In the genomic region with DNA sequence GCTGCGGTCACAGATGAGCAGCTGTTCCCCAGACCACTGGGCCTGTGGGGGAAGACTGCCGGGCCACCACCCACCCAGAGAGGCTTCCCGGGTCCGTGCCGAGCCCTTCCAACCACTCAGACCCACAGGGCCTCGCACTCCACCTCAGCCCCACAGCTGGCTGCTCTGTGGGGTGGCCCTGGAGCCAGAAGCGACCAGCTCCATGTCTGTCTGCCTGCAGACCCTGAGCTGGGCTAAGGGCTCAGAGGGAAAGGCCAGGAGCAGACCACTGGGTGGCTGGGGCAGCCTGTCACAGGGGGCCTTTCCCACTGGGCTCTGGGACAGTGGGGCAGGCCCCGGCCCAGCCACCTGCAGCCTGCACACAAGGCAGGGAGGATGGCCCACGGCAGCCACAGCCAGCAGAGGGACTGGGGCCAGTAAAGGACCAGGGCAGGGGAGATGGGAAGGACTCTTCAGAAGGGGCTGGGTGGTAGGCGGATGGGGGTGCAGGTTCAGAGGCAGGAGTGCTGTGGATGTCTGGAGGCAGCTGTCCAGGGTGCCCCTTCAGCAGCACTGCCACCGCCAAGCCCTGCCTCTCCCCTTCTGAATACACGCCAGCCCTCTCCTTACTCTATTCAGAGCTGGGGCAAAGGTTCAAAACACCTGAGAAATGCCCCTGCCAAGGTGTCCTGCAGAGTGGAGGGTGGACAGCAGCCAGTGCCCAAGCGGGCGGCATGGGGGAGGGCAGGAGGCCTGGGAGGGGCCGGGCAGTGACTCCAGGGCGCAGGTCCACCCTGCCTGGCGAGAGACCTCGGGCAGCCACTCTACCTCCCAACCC, we compare ENCODE assay signal across 3 cellular contexts.
TF ChIP-seq lines count a peak whose summit lies in the region.

No MANE protein-coding gene starts in this region.

TF ChIP-seq in liver, 16 proteins besides CTCF, POLR2A, EP300 and RAD21:
- TF ChIP-seq SP1 (IDR thresholded peaks at IDR 0.05) = no peak
- peak; percentile 40 for TF ChIP-seq HNF4A (conservative IDR thresholded peaks at IDR 0.05)
- no peak for TF ChIP-seq HNF4G (IDR thresholded peaks at IDR 0.05)

TF ChIP-seq in HepG2, 621 proteins besides CTCF, POLR2A, EP300 and RAD21:
- TF ChIP-seq ZNF615 (CRISPR knock-in tag; IDR thresholded peaks at IDR 0.05; ENCODE audit: borderline replicate concordance) (no peak), ETV5 (CRISPR knock-in tag; IDR thresholded peaks at IDR 0.05; ENCODE audit: borderline replicate concordance) (no peak), FLYWCH1 (CRISPR knock-in tag; IDR thresholded peaks at IDR 0.05) (no peak), SIN3A (IDR thresholded peaks at IDR 0.05; ENCODE audit: borderline replicate concordance, low read depth, low read length) (no peak), ZNF17 (CRISPR knock-in tag; IDR thresholded peaks at IDR 0.05) (no peak), SRSF9 (IDR thresholded peaks at IDR 0.05; ENCODE audit: borderline replicate concordance, insufficient read depth, low read depth, low read length, poor library complexity, severe bottlenecking) (no peak), ZNF510 (CRISPR knock-in tag; IDR thresholded peaks at IDR 0.05; ENCODE audit: low read depth) (no peak)
- TF ChIP-seq, protein P1, sequence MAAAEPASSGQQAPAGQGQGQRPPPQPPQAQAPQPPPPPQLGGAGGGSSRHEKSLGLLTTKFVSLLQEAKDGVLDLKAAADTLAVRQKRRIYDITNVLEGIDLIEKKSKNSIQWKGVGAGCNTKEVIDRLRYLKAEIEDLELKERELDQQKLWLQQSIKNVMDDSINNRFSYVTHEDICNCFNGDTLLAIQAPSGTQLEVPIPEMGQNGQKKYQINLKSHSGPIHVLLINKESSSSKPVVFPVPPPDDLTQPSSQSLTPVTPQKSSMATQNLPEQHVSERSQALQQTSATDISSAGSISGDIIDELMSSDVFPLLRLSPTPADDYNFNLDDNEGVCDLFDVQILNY (CRISPR knock-in tag; conservative IDR thresholded peaks at IDR 0.05) = no peak
TF ChIP-seq in HepG2: peak in this region for 0.

TF ChIP-seq in K562, 482 proteins besides CTCF, POLR2A, EP300 and RAD21:
- TF ChIP-seq POLR2G (IDR thresholded peaks at IDR 0.05; ENCODE audit: low read depth, low read length) (peak; percentile 32; the same call in 1 of the 2 replicates), WHSC1 (IDR thresholded peaks at IDR 0.05; ENCODE audit: low read length) (peak; percentile 43), PCBP1 (IDR thresholded peaks at IDR 0.05; ENCODE audit: low read depth, low read length, poor library complexity, severe bottlenecking) (peak; percentile 56), TEAD2 (tag; IDR thresholded peaks at IDR 0.05) (no peak), DDX20 (tag; IDR thresholded peaks at IDR 0.05; ENCODE audit: low read depth) (no peak), RBM14 (IDR thresholded peaks at IDR 0.05; ENCODE audit: borderline replicate concordance, insufficient read depth, low read depth, low read length) (0 out of 2 replicates have a peak, but pooled peaks have one; percentile 83), TCF7 (IDR thresholded peaks at IDR 0.05; ENCODE audit: borderline replicate concordance) (peak; percentile 32; the same call in 1 of the 2 replicates), MAFG (tag; conservative IDR thresholded peaks at IDR 0.05) (no peak), ZNF764 (CRISPR knock-in tag; IDR thresholded peaks at IDR 0.05; ENCODE audit: low read depth) (0 out of 2 replicates have a peak, but pooled peaks have one; percentile 22)
- TF ChIP-seq, protein P2, sequence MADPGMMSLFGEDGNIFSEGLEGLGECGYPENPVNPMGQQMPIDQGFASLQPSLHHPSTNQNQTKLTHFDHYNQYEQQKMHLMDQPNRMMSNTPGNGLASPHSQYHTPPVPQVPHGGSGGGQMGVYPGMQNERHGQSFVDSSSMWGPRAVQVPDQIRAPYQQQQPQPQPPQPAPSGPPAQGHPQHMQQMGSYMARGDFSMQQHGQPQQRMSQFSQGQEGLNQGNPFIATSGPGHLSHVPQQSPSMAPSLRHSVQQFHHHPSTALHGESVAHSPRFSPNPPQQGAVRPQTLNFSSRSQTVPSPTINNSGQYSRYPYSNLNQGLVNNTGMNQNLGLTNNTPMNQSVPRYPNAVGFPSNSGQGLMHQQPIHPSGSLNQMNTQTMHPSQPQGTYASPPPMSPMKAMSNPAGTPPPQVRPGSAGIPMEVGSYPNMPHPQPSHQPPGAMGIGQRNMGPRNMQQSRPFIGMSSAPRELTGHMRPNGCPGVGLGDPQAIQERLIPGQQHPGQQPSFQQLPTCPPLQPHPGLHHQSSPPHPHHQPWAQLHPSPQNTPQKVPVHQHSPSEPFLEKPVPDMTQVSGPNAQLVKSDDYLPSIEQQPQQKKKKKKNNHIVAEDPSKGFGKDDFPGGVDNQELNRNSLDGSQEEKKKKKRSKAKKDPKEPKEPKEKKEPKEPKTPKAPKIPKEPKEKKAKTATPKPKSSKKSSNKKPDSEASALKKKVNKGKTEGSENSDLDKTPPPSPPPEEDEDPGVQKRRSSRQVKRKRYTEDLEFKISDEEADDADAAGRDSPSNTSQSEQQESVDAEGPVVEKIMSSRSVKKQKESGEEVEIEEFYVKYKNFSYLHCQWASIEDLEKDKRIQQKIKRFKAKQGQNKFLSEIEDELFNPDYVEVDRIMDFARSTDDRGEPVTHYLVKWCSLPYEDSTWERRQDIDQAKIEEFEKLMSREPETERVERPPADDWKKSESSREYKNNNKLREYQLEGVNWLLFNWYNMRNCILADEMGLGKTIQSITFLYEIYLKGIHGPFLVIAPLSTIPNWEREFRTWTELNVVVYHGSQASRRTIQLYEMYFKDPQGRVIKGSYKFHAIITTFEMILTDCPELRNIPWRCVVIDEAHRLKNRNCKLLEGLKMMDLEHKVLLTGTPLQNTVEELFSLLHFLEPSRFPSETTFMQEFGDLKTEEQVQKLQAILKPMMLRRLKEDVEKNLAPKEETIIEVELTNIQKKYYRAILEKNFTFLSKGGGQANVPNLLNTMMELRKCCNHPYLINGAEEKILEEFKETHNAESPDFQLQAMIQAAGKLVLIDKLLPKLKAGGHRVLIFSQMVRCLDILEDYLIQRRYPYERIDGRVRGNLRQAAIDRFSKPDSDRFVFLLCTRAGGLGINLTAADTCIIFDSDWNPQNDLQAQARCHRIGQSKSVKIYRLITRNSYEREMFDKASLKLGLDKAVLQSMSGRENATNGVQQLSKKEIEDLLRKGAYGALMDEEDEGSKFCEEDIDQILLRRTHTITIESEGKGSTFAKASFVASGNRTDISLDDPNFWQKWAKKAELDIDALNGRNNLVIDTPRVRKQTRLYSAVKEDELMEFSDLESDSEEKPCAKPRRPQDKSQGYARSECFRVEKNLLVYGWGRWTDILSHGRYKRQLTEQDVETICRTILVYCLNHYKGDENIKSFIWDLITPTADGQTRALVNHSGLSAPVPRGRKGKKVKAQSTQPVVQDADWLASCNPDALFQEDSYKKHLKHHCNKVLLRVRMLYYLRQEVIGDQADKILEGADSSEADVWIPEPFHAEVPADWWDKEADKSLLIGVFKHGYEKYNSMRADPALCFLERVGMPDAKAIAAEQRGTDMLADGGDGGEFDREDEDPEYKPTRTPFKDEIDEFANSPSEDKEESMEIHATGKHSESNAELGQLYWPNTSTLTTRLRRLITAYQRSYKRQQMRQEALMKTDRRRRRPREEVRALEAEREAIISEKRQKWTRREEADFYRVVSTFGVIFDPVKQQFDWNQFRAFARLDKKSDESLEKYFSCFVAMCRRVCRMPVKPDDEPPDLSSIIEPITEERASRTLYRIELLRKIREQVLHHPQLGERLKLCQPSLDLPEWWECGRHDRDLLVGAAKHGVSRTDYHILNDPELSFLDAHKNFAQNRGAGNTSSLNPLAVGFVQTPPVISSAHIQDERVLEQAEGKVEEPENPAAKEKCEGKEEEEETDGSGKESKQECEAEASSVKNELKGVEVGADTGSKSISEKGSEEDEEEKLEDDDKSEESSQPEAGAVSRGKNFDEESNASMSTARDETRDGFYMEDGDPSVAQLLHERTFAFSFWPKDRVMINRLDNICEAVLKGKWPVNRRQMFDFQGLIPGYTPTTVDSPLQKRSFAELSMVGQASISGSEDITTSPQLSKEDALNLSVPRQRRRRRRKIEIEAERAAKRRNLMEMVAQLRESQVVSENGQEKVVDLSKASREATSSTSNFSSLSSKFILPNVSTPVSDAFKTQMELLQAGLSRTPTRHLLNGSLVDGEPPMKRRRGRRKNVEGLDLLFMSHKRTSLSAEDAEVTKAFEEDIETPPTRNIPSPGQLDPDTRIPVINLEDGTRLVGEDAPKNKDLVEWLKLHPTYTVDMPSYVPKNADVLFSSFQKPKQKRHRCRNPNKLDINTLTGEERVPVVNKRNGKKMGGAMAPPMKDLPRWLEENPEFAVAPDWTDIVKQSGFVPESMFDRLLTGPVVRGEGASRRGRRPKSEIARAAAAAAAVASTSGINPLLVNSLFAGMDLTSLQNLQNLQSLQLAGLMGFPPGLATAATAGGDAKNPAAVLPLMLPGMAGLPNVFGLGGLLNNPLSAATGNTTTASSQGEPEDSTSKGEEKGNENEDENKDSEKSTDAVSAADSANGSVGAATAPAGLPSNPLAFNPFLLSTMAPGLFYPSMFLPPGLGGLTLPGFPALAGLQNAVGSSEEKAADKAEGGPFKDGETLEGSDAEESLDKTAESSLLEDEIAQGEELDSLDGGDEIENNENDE (IDR thresholded peaks at IDR 0.05; ENCODE audit: low read depth, low read length) = peak; percentile 11
- TF ChIP-seq, protein P3, sequence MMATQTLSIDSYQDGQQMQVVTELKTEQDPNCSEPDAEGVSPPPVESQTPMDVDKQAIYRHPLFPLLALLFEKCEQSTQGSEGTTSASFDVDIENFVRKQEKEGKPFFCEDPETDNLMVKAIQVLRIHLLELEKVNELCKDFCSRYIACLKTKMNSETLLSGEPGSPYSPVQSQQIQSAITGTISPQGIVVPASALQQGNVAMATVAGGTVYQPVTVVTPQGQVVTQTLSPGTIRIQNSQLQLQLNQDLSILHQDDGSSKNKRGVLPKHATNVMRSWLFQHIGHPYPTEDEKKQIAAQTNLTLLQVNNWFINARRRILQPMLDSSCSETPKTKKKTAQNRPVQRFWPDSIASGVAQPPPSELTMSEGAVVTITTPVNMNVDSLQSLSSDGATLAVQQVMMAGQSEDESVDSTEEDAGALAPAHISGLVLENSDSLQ (IDR thresholded peaks at IDR 0.05) = no peak
- TF ChIP-seq, protein P4, sequence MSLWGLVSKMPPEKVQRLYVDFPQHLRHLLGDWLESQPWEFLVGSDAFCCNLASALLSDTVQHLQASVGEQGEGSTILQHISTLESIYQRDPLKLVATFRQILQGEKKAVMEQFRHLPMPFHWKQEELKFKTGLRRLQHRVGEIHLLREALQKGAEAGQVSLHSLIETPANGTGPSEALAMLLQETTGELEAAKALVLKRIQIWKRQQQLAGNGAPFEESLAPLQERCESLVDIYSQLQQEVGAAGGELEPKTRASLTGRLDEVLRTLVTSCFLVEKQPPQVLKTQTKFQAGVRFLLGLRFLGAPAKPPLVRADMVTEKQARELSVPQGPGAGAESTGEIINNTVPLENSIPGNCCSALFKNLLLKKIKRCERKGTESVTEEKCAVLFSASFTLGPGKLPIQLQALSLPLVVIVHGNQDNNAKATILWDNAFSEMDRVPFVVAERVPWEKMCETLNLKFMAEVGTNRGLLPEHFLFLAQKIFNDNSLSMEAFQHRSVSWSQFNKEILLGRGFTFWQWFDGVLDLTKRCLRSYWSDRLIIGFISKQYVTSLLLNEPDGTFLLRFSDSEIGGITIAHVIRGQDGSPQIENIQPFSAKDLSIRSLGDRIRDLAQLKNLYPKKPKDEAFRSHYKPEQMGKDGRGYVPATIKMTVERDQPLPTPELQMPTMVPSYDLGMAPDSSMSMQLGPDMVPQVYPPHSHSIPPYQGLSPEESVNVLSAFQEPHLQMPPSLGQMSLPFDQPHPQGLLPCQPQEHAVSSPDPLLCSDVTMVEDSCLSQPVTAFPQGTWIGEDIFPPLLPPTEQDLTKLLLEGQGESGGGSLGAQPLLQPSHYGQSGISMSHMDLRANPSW (CRISPR knock-in tag; IDR thresholded peaks at IDR 0.05) = 0 out of 2 replicates have a peak, but pooled peaks have one; percentile 25
- TF ChIP-seq, protein P5, sequence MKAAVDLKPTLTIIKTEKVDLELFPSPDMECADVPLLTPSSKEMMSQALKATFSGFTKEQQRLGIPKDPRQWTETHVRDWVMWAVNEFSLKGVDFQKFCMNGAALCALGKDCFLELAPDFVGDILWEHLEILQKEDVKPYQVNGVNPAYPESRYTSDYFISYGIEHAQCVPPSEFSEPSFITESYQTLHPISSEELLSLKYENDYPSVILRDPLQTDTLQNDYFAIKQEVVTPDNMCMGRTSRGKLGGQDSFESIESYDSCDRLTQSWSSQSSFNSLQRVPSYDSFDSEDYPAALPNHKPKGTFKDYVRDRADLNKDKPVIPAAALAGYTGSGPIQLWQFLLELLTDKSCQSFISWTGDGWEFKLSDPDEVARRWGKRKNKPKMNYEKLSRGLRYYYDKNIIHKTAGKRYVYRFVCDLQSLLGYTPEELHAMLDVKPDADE (conservative IDR thresholded peaks at IDR 0.05; ENCODE audit: control insufficient read depth, low read depth, low read length) = 0 out of 2 replicates have a peak, but pooled peaks have one; percentile 9
